11 cellular contexts compared by ENCODE assay signal in genomic region chr1:226126824-226127591, GRCh38. TPM values are rescaled to one million over a fixed set of nuclear protein-coding genes. Genes with fewer than 3 reads are reported as not detected.
A peak's percentile ranks its signal among the peaks of the same experiment; 100 is the strongest.
DNase-seq lines count a peak whose midpoint lies in the region; ATAC-seq and TF ChIP-seq lines count a peak whose summit lies in the region.
"Had no signal": no experiment of that assay in that cellular context is flagged by ENCODE, and none has a peak within 500 bp of the region (broad histone marks: within the 10 kb centered on the region; RNA-seq: fewer than 3 reads in every experiment).

No MANE protein-coding gene starts in this region.

- POLR2A ChIA-PET in activated CD8-positive, alpha-beta T cell treated with anti-CD3 and anti-CD28 coated beads, Interleukin-2, amount 10 ng/mL, durations not matched to agents 7 days and 5 days (lab: Charles Lee), result no interaction called here
- POLR2A ChIA-PET in activated CD8-positive, alpha-beta T cell treated with anti-CD3 and anti-CD28 coated beads for 36 hours (lab: Charles Lee), result interaction anchor here (2.4 kb wide), 1 partner anchor 98 kb away, joined by 5 read pairs; no protein-coding TSS in a partner anchor

- peak overlapping the region; percentile 94 for H3K4me2 ChIP-seq in KMS-11

- peak overlapping the region; percentile 73 for H3K9ac ChIP-seq in KMS-11

- H3K4me3 ChIP-seq in KMS-11 (IDR thresholded peaks at IDR 0.05; ENCODE audit: insufficient read depth, low read depth, low read length), result peak overlapping the region; percentile 50

- peak overlapping the region; percentile 97 for H3K27ac ChIP-seq in KMS-11

- H2AFZ ChIP-seq in KMS-11 (ENCODE audit: low read depth), result peak overlapping the region; percentile 72

- no peaks in the 10 kb centered on the region for H4K20me1 ChIP-seq in KMS-11 (ENCODE audit: insufficient read depth)

- H3K4me1 ChIP-seq in KMS-11 (ENCODE audit: low read depth, poor library complexity, severe bottlenecking), result peaks cover 63% of the 10 kb centered on the region

- no peak for ATAC-seq in activated CD8-positive, alpha-beta T cell treated with anti-CD3 and anti-CD28 coated beads, Interleukin-2, amount 10 ng/mL, durations not matched to agents 7 days and 5 days
- ATAC-seq in activated CD8-positive, alpha-beta T cell treated with anti-CD3 and anti-CD28 coated beads for 36 hours, result no peak
- no peak for ATAC-seq in stimulated activated memory B cell treated with anti-CD40 and anti-IgM and Interleukin-4, amounts not matched to agents 10 μg/mL and 1 μg/mL and 100 μg/mL, for 72 hours

- peaks cover 35% of the 10 kb centered on the region for H3K4me1 Mint-ChIP-seq in activated CD8-positive, alpha-beta T cell treated with anti-CD3 and anti-CD28 coated beads, Interleukin-2, amount 10 ng/mL, durations not matched to agents 7 days and 5 days (ENCODE audit: low read depth)
- H3K4me1 Mint-ChIP-seq in activated CD8-positive, alpha-beta T cell treated with anti-CD3 and anti-CD28 coated beads for 36 hours (ENCODE audit: low read depth), result peaks cover 17% of the 10 kb centered on the region
- peaks cover 66% of the 10 kb centered on the region for H3K4me1 Mint-ChIP-seq in stimulated activated memory B cell treated with anti-CD40 and anti-IgM and Interleukin-4, amounts not matched to agents 10 μg/mL and 1 μg/mL and 100 μg/mL, for 72 hours

- H3K36me3 Mint-ChIP-seq in activated CD8-positive, alpha-beta T cell treated with anti-CD3 and anti-CD28 coated beads, Interleukin-2, amount 10 ng/mL, durations not matched to agents 7 days and 5 days (ENCODE audit: low read depth), result no peaks in the 10 kb centered on the region
- no peaks in the 10 kb centered on the region for H3K36me3 Mint-ChIP-seq in activated CD8-positive, alpha-beta T cell treated with anti-CD3 and anti-CD28 coated beads for 36 hours (ENCODE audit: low read depth)
- H3K36me3 Mint-ChIP-seq in stimulated activated memory B cell treated with anti-CD40 and anti-IgM and Interleukin-4, amounts not matched to agents 10 μg/mL and 1 μg/mL and 100 μg/mL, for 72 hours, result no peaks in the 10 kb centered on the region

- DNase-seq in activated CD8-positive, alpha-beta T cell treated with anti-CD3 and anti-CD28 coated beads, Interleukin-2, amount 10 ng/mL, durations not matched to agents 7 days and 5 days, result no peak
- DNase-seq in activated CD8-positive, alpha-beta T cell treated with anti-CD3 and anti-CD28 coated beads for 36 hours, result no peak
- DNase-seq in ecto neural progenitor cell (ENCODE audit: low spot score), result peak; percentile 47
- DNase-seq in putamen (ENCODE audit: low spot score), result no peak
- no peak for DNase-seq in NCI-H1930 (lab: John Stamatoyannopoulos, UW)
- DNase-seq in DMS153 treated with DMSO at 0.1 percent for 48 hours (lab: John Stamatoyannopoulos, UW; ENCODE audit: unreplicated experiment), result no peak
- DNase-seq: effector CD8-positive, alpha-beta T cell; NK-92 treated with Interleukin-12 subunit alpha and Interleukin-12 subunit beta, amount 100 ng/mL, for 24 hours; stimulated activated CD4-positive, alpha-beta T cell treated with anti-CD3 and anti-CD28 coated beads, Interleukin-1b, Interleukin-23, amount 100 ng/mL, for 48 hours had no signal

- H3K27ac Mint-ChIP-seq in activated CD8-positive, alpha-beta T cell treated with anti-CD3 and anti-CD28 coated beads, Interleukin-2, amount 10 ng/mL, durations not matched to agents 7 days and 5 days, result peak overlapping the region; percentile 16
- no peak overlapping the region for H3K27ac Mint-ChIP-seq in activated CD8-positive, alpha-beta T cell treated with anti-CD3 and anti-CD28 coated beads for 36 hours
- peak overlapping the region; percentile 90 for H3K27ac Mint-ChIP-seq in stimulated activated memory B cell treated with anti-CD40 and anti-IgM and Interleukin-4, amounts not matched to agents 10 μg/mL and 1 μg/mL and 100 μg/mL, for 72 hours

- intact Hi-C loops in activated CD8-positive, alpha-beta T cell treated with anti-CD3 and anti-CD28 coated beads for 36 hours (cut with micrococcal nuclease), result no loop called here

- peaks cover 5% of the 10 kb centered on the region for H3K27me3 Mint-ChIP-seq in activated CD8-positive, alpha-beta T cell treated with anti-CD3 and anti-CD28 coated beads, Interleukin-2, amount 10 ng/mL, durations not matched to agents 7 days and 5 days (ENCODE audit: low read depth)
- no peaks in the 10 kb centered on the region for H3K27me3 Mint-ChIP-seq in activated CD8-positive, alpha-beta T cell treated with anti-CD3 and anti-CD28 coated beads for 36 hours
- no peaks in the 10 kb centered on the region for H3K27me3 Mint-ChIP-seq in stimulated activated memory B cell treated with anti-CD40 and anti-IgM and Interleukin-4, amounts not matched to agents 10 μg/mL and 1 μg/mL and 100 μg/mL, for 72 hours

- TF ChIP-seq CTCF in activated CD8-positive, alpha-beta T cell treated with anti-CD3 and anti-CD28 coated beads for 36 hours (IDR thresholded peaks at IDR 0.05), result no peak
- TF ChIP-seq CTCF in KMS-11 (conservative IDR thresholded peaks at IDR 0.05; ENCODE audit: low read depth, low read length), result no peak

- CTCF ChIA-PET in activated CD8-positive, alpha-beta T cell treated with anti-CD3 and anti-CD28 coated beads, Interleukin-2, amount 10 ng/mL, durations not matched to agents 7 days and 5 days (lab: Charles Lee), result interaction anchor here (1.7 to 6.4 kb wide), 6 partner anchors 13 to 201 kb away, joined by 4 to 208 read pairs (median 18); partner anchors contain the start of gene LIN9
- CTCF ChIA-PET in activated CD8-positive, alpha-beta T cell treated with anti-CD3 and anti-CD28 coated beads for 36 hours (lab: Charles Lee), result interaction anchor here (0.8 to 5.6 kb wide), 9 partner anchors 13 to 281 kb away, joined by 3 to 175 read pairs (median 19); partner anchors contain the start of genes LIN9 and PARP1

- H3K27me3 ChIP-seq in KMS-11 (ENCODE audit: insufficient read depth, low read depth), result no peaks in the 10 kb centered on the region

- no peaks in the 10 kb centered on the region for H3K79me2 ChIP-seq in KMS-11 (ENCODE audit: insufficient read depth, low read depth)

- no peaks in the 10 kb centered on the region for H3K36me3 ChIP-seq in KMS-11 (ENCODE audit: insufficient read depth)

- H3K9me3 Mint-ChIP-seq in activated CD8-positive, alpha-beta T cell treated with anti-CD3 and anti-CD28 coated beads, Interleukin-2, amount 10 ng/mL, durations not matched to agents 7 days and 5 days (ENCODE audit: insufficient read depth), result no peaks in the 10 kb centered on the region
- H3K9me3 Mint-ChIP-seq in activated CD8-positive, alpha-beta T cell treated with anti-CD3 and anti-CD28 coated beads for 36 hours, result no peaks in the 10 kb centered on the region
- H3K9me3 Mint-ChIP-seq in stimulated activated memory B cell treated with anti-CD40 and anti-IgM and Interleukin-4, amounts not matched to agents 10 μg/mL and 1 μg/mL and 100 μg/mL, for 72 hours, result no peaks in the 10 kb centered on the region

- no peak overlapping the region for H3K4me3 Mint-ChIP-seq in activated CD8-positive, alpha-beta T cell treated with anti-CD3 and anti-CD28 coated beads, Interleukin-2, amount 10 ng/mL, durations not matched to agents 7 days and 5 days
- H3K4me3 Mint-ChIP-seq in activated CD8-positive, alpha-beta T cell treated with anti-CD3 and anti-CD28 coated beads for 36 hours, result no peak overlapping the region
- peak overlapping the region; percentile 68 for H3K4me3 Mint-ChIP-seq in stimulated activated memory B cell treated with anti-CD40 and anti-IgM and Interleukin-4, amounts not matched to agents 10 μg/mL and 1 μg/mL and 100 μg/mL, for 72 hours

RNA-seq across cellular contexts. Expression of gene ACBD3, which starts 59.5 kb away (rescaled TPM):
- total RNA-seq in activated CD8-positive, alpha-beta T cell treated with anti-CD3 and anti-CD28 coated beads, Interleukin-2, amount 10 ng/mL, durations not matched to agents 7 days and 5 days, result 10 to 100 TPM; 19.9 to 20.0 TPM
- 10 to 100 TPM; 17.4 to 17.7 TPM for total RNA-seq in activated CD8-positive, alpha-beta T cell treated with anti-CD3 and anti-CD28 coated beads for 36 hours
